Comparison of ENCODE assay signal across 1 cellular context in genomic region chr18:74316257-74317180, GRCh38.
TF ChIP-seq lines count a peak whose summit lies in the region.

No MANE protein-coding gene starts in this region.

TF ChIP-seq in HCT116, 20 proteins besides CTCF, POLR2A, EP300 and RAD21 (continued from another document):
- TF ChIP-seq REST (IDR thresholded peaks at IDR 0.05; ENCODE audit: low read depth) (no peak), ZNF274 (IDR thresholded peaks at IDR 0.05; ENCODE audit: low read depth, low read length) (no peak), SRF (IDR thresholded peaks at IDR 0.05; ENCODE audit: low read depth) (no peak), ATF3 (IDR thresholded peaks at IDR 0.05) (no peak), EZH2 (IDR thresholded peaks at IDR 0.05) (no peak), CBX3 (IDR thresholded peaks at IDR 0.05; ENCODE audit: low read depth) (no peak), MAX (IDR thresholded peaks at IDR 0.05) (no peak), YY1 (IDR thresholded peaks at IDR 0.05; ENCODE audit: extremely low read depth, insufficient replicate concordance, low read depth, low read length) (no peak)
